In the genomic region with DNA sequence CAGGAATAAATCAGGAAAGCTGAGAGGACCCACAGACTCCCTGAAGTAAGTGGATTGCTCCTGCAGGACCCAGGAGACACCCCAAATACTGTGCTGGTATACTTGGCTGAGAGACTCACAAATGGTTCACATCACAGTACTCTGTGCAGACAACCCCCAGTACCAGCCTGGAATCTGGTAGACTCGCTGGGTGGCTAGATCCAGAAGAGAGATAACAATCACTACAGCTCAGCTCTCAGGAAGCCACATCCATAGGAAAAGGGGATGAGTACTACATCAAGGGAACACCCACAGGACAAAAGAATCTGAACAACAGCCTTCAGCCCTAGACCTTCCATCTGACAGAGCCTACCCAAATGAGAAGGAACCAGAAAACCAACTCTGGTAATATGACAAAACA, we compare ENCODE assay signal across 1 cellular context. TPM values are rescaled to one million over a fixed set of nuclear protein-coding genes. Genes with fewer than 3 reads are reported as not detected.
"Had no signal": no experiment of that assay in that cellular context is flagged by ENCODE, and none has a peak within 500 bp of the region (broad histone marks: within the 10 kb centered on the region; RNA-seq: fewer than 3 reads in every experiment).

No MANE protein-coding gene starts in this region.

RNA-seq across cellular contexts. Expression of gene PKD1L1, which starts 31.8 kb away (rescaled TPM):
- polyA plus RNA-seq: aorta had no signal
